In genomic region chr2:53490659-53491058, GRCh38 we compare ENCODE assay signal across 8 cellular contexts.
DNase-seq lines count a peak whose midpoint lies in the region; ATAC-seq and TF ChIP-seq lines count a peak whose summit lies in the region.

No MANE protein-coding gene starts in this region.

- peak overlapping the region; percentile 13; the same call in 1 of the 2 replicates for H3K4me3 Mint-ChIP-seq in HFFc6
- H3K4me3 Mint-ChIP-seq in naive thymus-derived CD8-positive, alpha-beta T cell = no peak overlapping the region
- H3K4me3 Mint-ChIP-seq in activated naive CD8-positive, alpha-beta T cell treated with anti-CD3 and anti-CD28 coated beads for 36 hours = no peak overlapping the region

- 58 to 64% methylated on average over 5 of the region's 5 CpGs for WGBS in heart right ventricle, 2 donors
- WGBS in sigmoid colon, 2 donors = 62 to 67% methylated on average over 5 of the region's 5 CpGs

- peak; percentile 33 for DNase-seq in HFFc6
- peak; percentile 52 for DNase-seq in SK-MEL-5 (ENCODE audit: low read depth, low spot score)
- peak in 1 of 2 donors; percentile 36 for DNase-seq in heart right ventricle
- DNase-seq in sigmoid colon = peak; percentile 87
- no peak for DNase-seq in naive thymus-derived CD8-positive, alpha-beta T cell
- no peak for DNase-seq in CD1c-positive myeloid dendritic cell (ENCODE audit: extremely low spot score)
- no peak for DNase-seq in activated naive CD8-positive, alpha-beta T cell treated with anti-CD3 and anti-CD28 coated beads for 36 hours

- H3K27ac Mint-ChIP-seq in HFFc6 = peak overlapping the region; percentile 51
- no peak overlapping the region for H3K27ac Mint-ChIP-seq in naive thymus-derived CD8-positive, alpha-beta T cell
- H3K27ac Mint-ChIP-seq in activated naive CD8-positive, alpha-beta T cell treated with anti-CD3 and anti-CD28 coated beads for 36 hours = no peak overlapping the region

- POLR2A ChIA-PET in naive thymus-derived CD8-positive, alpha-beta T cell (lab: Charles Lee) = no interaction called here

- peak in 1 of 4 donors; percentile 56 for TF ChIP-seq EP300 in sigmoid colon (IDR thresholded peaks at IDR 0.05)

- ATAC-seq in heart right ventricle = peak; percentile 61 to 84 (median 72)
- no peak for ATAC-seq in naive thymus-derived CD8-positive, alpha-beta T cell
- no peak for ATAC-seq in HG03571 (IDR thresholded peaks at IDR 0.05; ENCODE audit: unreplicated experiment)

- H3K27me3 Mint-ChIP-seq in HFFc6 (ENCODE audit: insufficient read depth) = peaks cover 3% of the 10 kb centered on the region
- H3K27me3 Mint-ChIP-seq in naive thymus-derived CD8-positive, alpha-beta T cell = peaks cover 0 to 10% (median 3%) of the 10 kb centered on the region in 5 donors
- peaks cover 5% of the 10 kb centered on the region for H3K27me3 Mint-ChIP-seq in activated naive CD8-positive, alpha-beta T cell treated with anti-CD3 and anti-CD28 coated beads for 36 hours

- H3K27ac ChIP-seq in heart right ventricle = no peak overlapping the region
- peak overlapping the region in 1 of 4 donors; percentile 29 for H3K27ac ChIP-seq in sigmoid colon

- in situ Hi-C loops in SK-MEL-5 (cut with HindIII; ENCODE audit: low pct_unique_long_range_greater_than_20kb, low sequenced_read_pairs) = no loop called here

- no peak for TF ChIP-seq CTCF in HFFc6 (IDR thresholded peaks at IDR 0.05)
- TF ChIP-seq CTCF in heart right ventricle (IDR thresholded peaks at IDR 0.05) = no peak
- TF ChIP-seq CTCF in sigmoid colon (IDR thresholded peaks at IDR 0.05) = no peak

- H3K9me3 Mint-ChIP-seq in HFFc6 = no peaks in the 10 kb centered on the region
- H3K9me3 Mint-ChIP-seq in naive thymus-derived CD8-positive, alpha-beta T cell = no peaks in the 10 kb centered on the region
- H3K9me3 Mint-ChIP-seq in activated naive CD8-positive, alpha-beta T cell treated with anti-CD3 and anti-CD28 coated beads for 36 hours = no peaks in the 10 kb centered on the region

- H3K4me3 ChIP-seq in heart right ventricle (no peak overlapping the region), sigmoid colon (no peak overlapping the region)

- H3K27me3 ChIP-seq in heart right ventricle (no peaks in the 10 kb centered on the region), sigmoid colon (no peaks in the 10 kb centered on the region)

- peaks cover 0 to 6% (median 0%) of the 10 kb centered on the region in 9 donors for H3K4me1 ChIP-seq in heart right ventricle
- H3K4me1 ChIP-seq in sigmoid colon = peaks cover 0 to 13% (median 9%) of the 10 kb centered on the region in 4 donors

- no peaks in the 10 kb centered on the region for H3K9me3 ChIP-seq in heart right ventricle
- H3K9me3 ChIP-seq in sigmoid colon = no peaks in the 10 kb centered on the region

- intact Hi-C loops in heart right ventricle (cut with DNase I) = no loop called here
- intact Hi-C loops in sigmoid colon (cut with DNase I) = no loop called here

- H3K4me1 Mint-ChIP-seq in HFFc6 (ENCODE audit: low read depth) = peaks cover 16% of the 10 kb centered on the region
- H3K4me1 Mint-ChIP-seq in naive thymus-derived CD8-positive, alpha-beta T cell = no peaks in the 10 kb centered on the region
- H3K4me1 Mint-ChIP-seq in activated naive CD8-positive, alpha-beta T cell treated with anti-CD3 and anti-CD28 coated beads for 36 hours = no peaks in the 10 kb centered on the region

- H3K36me3 Mint-ChIP-seq in HFFc6 (ENCODE audit: low read depth) = no peaks in the 10 kb centered on the region
- no peaks in the 10 kb centered on the region for H3K36me3 Mint-ChIP-seq in naive thymus-derived CD8-positive, alpha-beta T cell
- no peaks in the 10 kb centered on the region for H3K36me3 Mint-ChIP-seq in activated naive CD8-positive, alpha-beta T cell treated with anti-CD3 and anti-CD28 coated beads for 36 hours

- TF ChIP-seq POLR2A in sigmoid colon (IDR thresholded peaks at IDR 0.05) = no peak

- H3K36me3 ChIP-seq in heart right ventricle (no peaks in the 10 kb centered on the region), sigmoid colon (no peaks in the 10 kb centered on the region)

Comparison
In these comparisons a context has a peak if more than half of its experiments do, and no peak if none do; other contexts are left out.
1. DNase-seq: peak in HFFc6 (single experiment), SK-MEL-5 (single experiment) and sigmoid colon (single experiment); none in naive thymus-derived CD8-positive, alpha-beta T cell (0 of 10), CD1c-positive myeloid dendritic cell (single experiment) and activated naive CD8-positive, alpha-beta T cell treated with anti-CD3 and anti-CD28 coated beads for 36 hours (single experiment).
2. ATAC-seq: peak in heart right ventricle (8 of 8); none in naive thymus-derived CD8-positive, alpha-beta T cell (0 of 2) and HG03571 (single experiment).